ENCODE assay signal across 1 cellular context in genomic region chr7:82049442-82049841, GRCh38.
TF ChIP-seq lines count a peak whose summit lies in the region.

No MANE protein-coding gene starts in this region.

TF ChIP-seq in A549, 52 proteins besides CTCF, POLR2A, EP300 and RAD21 (continued from another document):
- no peak for TF ChIP-seq HMGXB4 (CRISPR knock-in tag; IDR thresholded peaks at IDR 0.05; ENCODE audit: borderline replicate concordance)
- TF ChIP-seq ESRRA (IDR thresholded peaks at IDR 0.05; ENCODE audit: borderline replicate concordance, low read length), result no peak
- TF ChIP-seq, protein P1, sequence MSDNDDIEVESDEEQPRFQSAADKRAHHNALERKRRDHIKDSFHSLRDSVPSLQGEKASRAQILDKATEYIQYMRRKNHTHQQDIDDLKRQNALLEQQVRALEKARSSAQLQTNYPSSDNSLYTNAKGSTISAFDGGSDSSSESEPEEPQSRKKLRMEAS (IDR thresholded peaks at IDR 0.05), result peak; percentile 53
- TF ChIP-seq EHMT2 (IDR thresholded peaks at IDR 0.05; ENCODE audit: low read depth), result no peak
- no peak for TF ChIP-seq BHLHE40 (IDR thresholded peaks at IDR 0.05; ENCODE audit: low read depth, low read length)
- peak; percentile 90 for TF ChIP-seq JUNB (IDR thresholded peaks at IDR 0.05)
- no peak for TF ChIP-seq CHD4 (IDR thresholded peaks at IDR 0.05; ENCODE audit: borderline replicate concordance)
- TF ChIP-seq, protein P2, sequence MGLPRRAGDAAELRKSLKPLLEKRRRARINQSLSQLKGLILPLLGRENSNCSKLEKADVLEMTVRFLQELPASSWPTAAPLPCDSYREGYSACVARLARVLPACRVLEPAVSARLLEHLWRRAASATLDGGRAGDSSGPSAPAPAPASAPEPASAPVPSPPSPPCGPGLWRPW (IDR thresholded peaks at IDR 0.05), result no peak
- no peak for TF ChIP-seq RNF2 (IDR thresholded peaks at IDR 0.05; ENCODE audit: borderline replicate concordance, low read depth)
- no peak for TF ChIP-seq MAZ (IDR thresholded peaks at IDR 0.05; ENCODE audit: borderline replicate concordance, low read depth, low read length)
- no peak for TF ChIP-seq FOSB (CRISPR knock-in tag; IDR thresholded peaks at IDR 0.05)
- TF ChIP-seq RFX5 (IDR thresholded peaks at IDR 0.05), result no peak
- TF ChIP-seq RCOR1 (IDR thresholded peaks at IDR 0.05; ENCODE audit: low read depth, low read length), result no peak
- peak; percentile 69 for TF ChIP-seq MAFK (IDR thresholded peaks at IDR 0.05; ENCODE audit: partially characterized antibody)
- TF ChIP-seq, protein P3, sequence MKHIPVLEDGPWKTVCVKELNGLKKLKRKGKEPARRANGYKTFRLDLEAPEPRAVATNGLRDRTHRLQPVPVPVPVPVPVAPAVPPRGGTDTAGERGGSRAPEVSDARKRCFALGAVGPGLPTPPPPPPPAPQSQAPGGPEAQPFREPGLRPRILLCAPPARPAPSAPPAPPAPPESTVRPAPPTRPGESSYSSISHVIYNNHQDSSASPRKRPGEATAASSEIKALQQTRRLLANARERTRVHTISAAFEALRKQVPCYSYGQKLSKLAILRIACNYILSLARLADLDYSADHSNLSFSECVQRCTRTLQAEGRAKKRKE (CRISPR knock-in tag; IDR thresholded peaks at IDR 0.05; ENCODE audit: low read depth), result no peak
- no peak for TF ChIP-seq HDAC2 (IDR thresholded peaks at IDR 0.05)
- TF ChIP-seq HOXB5 (CRISPR knock-in tag; IDR thresholded peaks at IDR 0.05), result no peak; the same call in 1 of the 2 replicates
- no peak for TF ChIP-seq ZSCAN20 (CRISPR knock-in tag; IDR thresholded peaks at IDR 0.05)
- TF ChIP-seq ZNF302 (CRISPR knock-in tag; IDR thresholded peaks at IDR 0.05), result no peak
- no peak for TF ChIP-seq TFCP2L1 (CRISPR knock-in tag; IDR thresholded peaks at IDR 0.05)
- no peak for TF ChIP-seq NR3C1 (IDR thresholded peaks at IDR 0.05)
- no peak for TF ChIP-seq PHF8 (IDR thresholded peaks at IDR 0.05; ENCODE audit: borderline replicate concordance, low read depth)
- peak; percentile 95 for TF ChIP-seq GATA3 (IDR thresholded peaks at IDR 0.05; ENCODE audit: borderline replicate concordance)
- TF ChIP-seq BCL3 (IDR thresholded peaks at IDR 0.05), result peak; percentile 87; the same call in 2 of the 3 replicates
- TF ChIP-seq SREBF2 (IDR thresholded peaks at IDR 0.05), result no peak
